In genomic region chr2:42809131-42809875, GRCh38 we compare ENCODE assay signal across 8 cellular contexts. TPM values are rescaled to one million over a fixed set of nuclear protein-coding genes. Genes with fewer than 3 reads are reported as not detected.
DNase-seq lines count a peak whose midpoint lies in the region; ATAC-seq and TF ChIP-seq lines count a peak whose summit lies in the region.

No MANE protein-coding gene starts in this region.

- H3K9me3 ChIP-seq in endodermal cell (ENCODE audit: control insufficient read depth, low read length): no peaks in the 10 kb centered on the region

- H3K4me1 Mint-ChIP-seq in endodermal cell (peaks cover 16% of the 10 kb centered on the region), neural crest cell (peaks cover 30% of the 10 kb centered on the region)

- 29 to 43% methylated on average over 7 to 13 of the region's 14 CpGs for WGBS in endodermal cell (ENCODE audit: insufficient coverage in 1 of 2, insufficient read length in 1 of 2), 2 experiments

- TF ChIP-seq CTCF in endodermal cell (conservative IDR thresholded peaks at IDR 0.05) (no peak), neural crest cell (conservative IDR thresholded peaks at IDR 0.05) (no peak)

- H3K27me3 ChIP-seq in endodermal cell (ENCODE audit: control insufficient read depth, insufficient read depth, low read length, poor library complexity, severe bottlenecking): peaks cover 6% of the 10 kb centered on the region

- H3K36me3 Mint-ChIP-seq in endodermal cell (ENCODE audit: low read depth) (no peaks in the 10 kb centered on the region), neural crest cell (ENCODE audit: low read depth) (peaks cover 13% of the 10 kb centered on the region)

- H3K9me3 Mint-ChIP-seq in endodermal cell (peaks cover 13% of the 10 kb centered on the region), neural crest cell (peaks cover 11% of the 10 kb centered on the region)

- peak overlapping the region; percentile 90 for H3K27ac ChIP-seq in endodermal cell (ENCODE audit: low read depth, low read length)

- peak overlapping the region; percentile 35 for H3K9ac ChIP-seq in endodermal cell (ENCODE audit: extremely low read depth, low read length, poor library complexity, severe bottlenecking)

- peaks cover 4% of the 10 kb centered on the region for H3K4me1 ChIP-seq in endodermal cell (ENCODE audit: control insufficient read depth, insufficient read depth, low read length)

- H3K36me3 ChIP-seq in endodermal cell (ENCODE audit: control insufficient read depth, insufficient read depth, low read length): no peaks in the 10 kb centered on the region

- DNase-seq in stimulated activated CD4-positive, alpha-beta T cell treated with anti-CD3 and anti-CD28 coated beads, TNF-alpha, amount 100 ng/mL, for 48 hours (ENCODE audit: low read depth in 3 of 3): peak in 2 of 3 donors; percentile 40 to 54
- DNase-seq in stimulated activated CD4-positive, alpha-beta T cell treated with anti-CD3 and anti-CD28 coated beads, Interleukin-4, amount 100 ng/mL, for 1 hour: no peak
- DNase-seq in SHP77 (lab: John Stamatoyannopoulos, UW): peak; percentile 63 to 81
- peak; percentile 74 for DNase-seq in endodermal cell
- no peak for DNase-seq in neural crest cell (ENCODE audit: low read depth, low spot score)
- no peak for DNase-seq in NCI-H524 treated with DMSO at 0.1 percent for 48 hours (lab: John Stamatoyannopoulos, UW)
- DNase-seq in stimulated activated naive CD4-positive, alpha-beta T cell (lab: John Stamatoyannopoulos, UW): no peak

- peak overlapping the region; percentile 81 for H3K4me3 ChIP-seq in endodermal cell (ENCODE audit: low read length)

- H3K27ac Mint-ChIP-seq in endodermal cell (peak overlapping the region; percentile 82), neural crest cell (ENCODE audit: unreplicated experiment) (peak overlapping the region; percentile 78)

- peaks cover 4% of the 10 kb centered on the region for H3K27me3 Mint-ChIP-seq in endodermal cell (ENCODE audit: insufficient read depth)
- peaks cover 10% of the 10 kb centered on the region for H3K27me3 Mint-ChIP-seq in neural crest cell (ENCODE audit: low read depth)

- no peak for ATAC-seq in GM21447 (IDR thresholded peaks at IDR 0.05; ENCODE audit: unreplicated experiment)

- H3K4me3 Mint-ChIP-seq in endodermal cell (peak overlapping the region; percentile 82), neural crest cell (peak overlapping the region; percentile 87)

RNA-seq across cellular contexts. Expression of gene HAAO, which starts 16.9 kb away (rescaled TPM):
- 10 to 100 TPM; 13.4 to 24.2 TPM for total RNA-seq in endodermal cell
- polyA plus RNA-seq in endodermal cell (2013, experiment 1 of 2): 6.8 TPM
- polyA plus RNA-seq in endodermal cell (2013, experiment 2 of 2): 7.2 TPM
- 3.5 and 4.9 TPM in 2 replicates for total RNA-seq in neural crest cell

RNA-seq across cellular contexts. Expression of gene OXER1, which starts 45.4 kb away (rescaled TPM):
- total RNA-seq in endodermal cell: 1 to 10 TPM; 3.5 to 6.5 TPM
- 2.4 TPM for polyA plus RNA-seq in endodermal cell (2013, experiment 1 of 2)
- 2.1 TPM for polyA plus RNA-seq in endodermal cell (2013, experiment 2 of 2)
- 1.7 and 1.8 TPM in 2 replicates for total RNA-seq in neural crest cell

Comparison
In these comparisons a context has a peak if more than half of its experiments do, and no peak if none do; other contexts are left out.
1. DNase-seq: peak in stimulated activated CD4-positive, alpha-beta T cell treated with anti-CD3 and anti-CD28 coated beads, TNF-alpha, amount 100 ng/mL, for 48 hours (2 of 3), SHP77 (2 of 2) and endodermal cell (single experiment); none in stimulated activated CD4-positive, alpha-beta T cell treated with anti-CD3 and anti-CD28 coated beads, Interleukin-4, amount 100 ng/mL, for 1 hour (single experiment), neural crest cell (single experiment), NCI-H524 treated with DMSO at 0.1 percent for 48 hours (single experiment) and stimulated activated naive CD4-positive, alpha-beta T cell (0 of 6).